ENCODE assay signal across 16 cellular contexts in the genomic region with DNA sequence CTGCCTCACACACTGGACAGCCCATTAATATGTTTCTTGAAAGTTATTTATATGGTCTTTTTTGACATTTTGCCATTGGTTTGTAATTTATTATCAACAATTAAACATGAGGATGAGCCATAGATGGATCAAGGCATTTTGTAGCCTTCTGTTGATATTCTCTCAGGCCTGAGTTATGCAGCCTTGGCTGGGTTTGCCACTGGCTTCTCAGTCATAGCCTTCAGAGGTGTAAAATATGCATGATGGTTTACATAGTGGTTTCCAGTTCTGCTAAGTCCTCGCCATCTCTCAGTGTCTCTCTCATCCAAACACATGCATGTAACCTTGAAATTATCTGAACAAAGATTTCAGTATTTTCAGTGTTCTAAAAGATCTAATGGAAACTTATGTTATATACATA.
DNase-seq lines count a peak whose midpoint lies in the region; ATAC-seq and TF ChIP-seq lines count a peak whose summit lies in the region.
"Had no signal": no experiment of that assay in that cellular context is flagged by ENCODE, and none has a peak within 500 bp of the region (broad histone marks: within the 10 kb centered on the region; RNA-seq: fewer than 3 reads in every experiment).

No MANE protein-coding gene starts in this region.

- H3K4me1 ChIP-seq in naive thymus-derived CD4-positive, alpha-beta T cell (ENCODE audit: control insufficient read depth in 2 of 2, insufficient read depth in 2 of 2, low read length in 2 of 2): no peaks in the 10 kb centered on the region

- no peak overlapping the region for H3K27ac ChIP-seq in naive thymus-derived CD4-positive, alpha-beta T cell (ENCODE audit: low read depth, low read length)
- H3K27ac ChIP-seq: BLaER1 treated with 17β-estradiol and CSF1 and Interleukin-3, amounts not matched to agents 10 nM and 100 nM; GM23248 had no signal

- peak; percentile 4 for DNase-seq in AG08396 (ENCODE audit: low spot score)
- peak; percentile 6 for DNase-seq in astrocyte of the cerebellum (ENCODE audit: low read depth)
- DNase-seq in fibroblast of peridontal ligament (ENCODE audit: extremely low read depth): peak; percentile 13
- DNase-seq in myocyte (ENCODE audit: low read depth): peak; percentile 33
- DNase-seq in HT-29 (ENCODE audit: low spot score): no peak
- no peak for DNase-seq in naive thymus-derived CD4-positive, alpha-beta T cell
- DNase-seq: 8988T; Calu3; CD4-positive, CD25-positive, alpha-beta regulatory T cell; DMS 273 treated with DMSO at 0.1 percent for 48 hours; GM23248; H9 had no signal

- POLR2A ChIA-PET in naive thymus-derived CD4-positive, alpha-beta T cell (lab: Charles Lee): no interaction called here

- intact Hi-C loops in naive thymus-derived CD4-positive, alpha-beta T cell (cut with micrococcal nuclease): no loop called here

- TF ChIP-seq CTCF in astrocyte of the cerebellum (IDR thresholded peaks at IDR 0.05; ENCODE audit: low read depth, low read length, missing control alignments): no peak

- CTCF ChIA-PET in naive thymus-derived CD4-positive, alpha-beta T cell (lab: Charles Lee): no interaction called here

- H3K27me3 Mint-ChIP-seq in naive thymus-derived CD4-positive, alpha-beta T cell: no peaks in the 10 kb centered on the region
- H3K27me3 Mint-ChIP-seq: CD4-positive, CD25-positive, alpha-beta regulatory T cell had no signal

- H3K27ac Mint-ChIP-seq in naive thymus-derived CD4-positive, alpha-beta T cell: no peak overlapping the region
- H3K27ac Mint-ChIP-seq: CD4-positive, CD25-positive, alpha-beta regulatory T cell; H9 had no signal

- H3K27me3 ChIP-seq in naive thymus-derived CD4-positive, alpha-beta T cell (ENCODE audit: control insufficient read depth in 2 of 2, insufficient read depth in 2 of 2, low read length in 2 of 2): no peaks in the 10 kb centered on the region
- H3K27me3 ChIP-seq: BLaER1 treated with 17β-estradiol and CSF1 and Interleukin-3, amounts not matched to agents 10 nM and 100 nM had no signal

- no peaks in the 10 kb centered on the region for H3K9me3 ChIP-seq in naive thymus-derived CD4-positive, alpha-beta T cell (ENCODE audit: control insufficient read depth in 2 of 3, low read length in 3 of 3)

- ATAC-seq in GM21576 (IDR thresholded peaks at IDR 0.05; ENCODE audit: unreplicated experiment) (no peak), HG02571 (IDR thresholded peaks at IDR 0.05; ENCODE audit: unreplicated experiment) (no peak)
- ATAC-seq in naive thymus-derived CD4-positive, alpha-beta T cell: no peak
- ATAC-seq: HepG2 had no signal

- H3K9me3 Mint-ChIP-seq in naive thymus-derived CD4-positive, alpha-beta T cell: peaks cover 0 to 5% (median 0%) of the 10 kb centered on the region in 11 donors

- no peak overlapping the region for H3K4me3 Mint-ChIP-seq in naive thymus-derived CD4-positive, alpha-beta T cell
- H3K4me3 Mint-ChIP-seq: CD4-positive, CD25-positive, alpha-beta regulatory T cell; H9 had no signal

- no peaks in the 10 kb centered on the region for H3K4me1 Mint-ChIP-seq in naive thymus-derived CD4-positive, alpha-beta T cell
- H3K4me1 Mint-ChIP-seq: CD4-positive, CD25-positive, alpha-beta regulatory T cell; H9 had no signal

- no peak overlapping the region for H3K4me3 ChIP-seq in astrocyte of the cerebellum (ENCODE audit: low read depth, low read length)
- H3K4me3 ChIP-seq in naive thymus-derived CD4-positive, alpha-beta T cell (ENCODE audit: low read length): no peak overlapping the region
- H3K4me3 ChIP-seq: BLaER1 treated with 17β-estradiol and CSF1 and Interleukin-3, amounts not matched to agents 10 nM and 100 nM; GM23248 had no signal

- no peaks in the 10 kb centered on the region for H3K36me3 ChIP-seq in naive thymus-derived CD4-positive, alpha-beta T cell (ENCODE audit: control insufficient read depth in 2 of 3, insufficient read depth in 3 of 3, low read length in 3 of 3)
- H3K36me3 ChIP-seq: BLaER1 treated with 17β-estradiol and CSF1 and Interleukin-3, amounts not matched to agents 10 nM and 100 nM had no signal

- H3K36me3 Mint-ChIP-seq in naive thymus-derived CD4-positive, alpha-beta T cell: no peaks in the 10 kb centered on the region
- H3K36me3 Mint-ChIP-seq: CD4-positive, CD25-positive, alpha-beta regulatory T cell had no signal

- in situ Hi-C loops in astrocyte of the cerebellum (cut with HindIII; ENCODE audit: low sequenced_read_pairs): no loop called here

Comparison
In these comparisons a context has a peak if more than half of its experiments do, and no peak if none do; other contexts are left out.
1. DNase-seq: peak in AG08396 (single experiment), astrocyte of the cerebellum (single experiment), fibroblast of peridontal ligament (single experiment) and myocyte (single experiment); none in HT-29 (single experiment) and naive thymus-derived CD4-positive, alpha-beta T cell (0 of 9).